In the genomic region with DNA sequence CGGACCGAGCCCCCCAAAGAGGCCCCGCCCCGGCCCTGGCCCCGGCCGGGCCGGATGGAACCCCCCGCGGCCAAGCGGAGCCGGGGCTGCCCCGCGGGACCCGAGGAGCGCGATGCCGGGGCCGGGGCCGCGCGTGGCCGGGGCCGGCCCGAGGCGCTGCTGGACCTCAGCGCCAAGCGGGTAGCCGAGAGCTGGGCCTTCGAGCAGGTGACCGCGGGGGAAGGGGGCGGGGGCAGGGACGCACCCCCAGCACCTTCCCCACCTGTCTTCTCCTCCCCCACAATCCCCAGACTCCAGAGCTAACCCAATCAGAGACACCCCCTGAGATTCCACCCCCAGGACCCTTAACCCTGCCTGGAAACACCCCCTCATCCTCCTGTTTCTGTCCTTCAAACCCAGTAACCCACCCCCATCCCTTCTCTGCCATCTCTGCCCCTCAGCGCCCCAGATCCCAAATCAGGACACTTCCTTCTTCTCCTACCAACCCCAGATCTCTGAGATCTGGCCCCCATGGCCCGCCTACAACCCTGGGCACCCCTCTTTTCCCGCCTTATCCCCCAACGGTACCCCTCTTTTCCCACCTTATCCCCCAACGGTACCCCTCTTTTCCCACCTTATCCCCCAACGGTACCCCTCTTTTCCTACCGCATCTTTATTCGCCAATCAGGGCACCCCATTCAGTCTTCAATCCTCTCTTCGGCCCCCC, we compare ENCODE assay signal across 8 cellular contexts. TPM values are rescaled to one million over a fixed set of nuclear protein-coding genes. Genes with fewer than 3 reads are reported as not detected.
DNase-seq lines count a peak whose midpoint lies in the region; ATAC-seq lines count a peak whose summit lies in the region.

No MANE protein-coding gene starts in this region.

- H3K4me3 Mint-ChIP-seq in CD4-positive, alpha-beta memory T cell, result peak overlapping the region; percentile 73 to 93 (median 80)
- peak overlapping the region; percentile 93 for H3K4me3 Mint-ChIP-seq in stimulated activated naive CD8-positive, alpha-beta T cell treated with anti-CD3 and anti-CD28 coated beads, Interleukin-15, Interleukin-2, amounts not matched to agents 100 ng/mL and 50 ng/mL, for 24 hours

- peak overlapping the region; percentile 53 for H3K27ac ChIP-seq in CD4-positive, alpha-beta memory T cell (ENCODE audit: low read depth, low read length)
- H3K27ac ChIP-seq in angular gyrus (ENCODE audit: low read depth, low read length), result peak overlapping the region; percentile 30

- no peaks in the 10 kb centered on the region for H3K36me3 ChIP-seq in CD4-positive, alpha-beta memory T cell (ENCODE audit: insufficient read depth, low read length)

- POLR2A ChIA-PET in CD4-positive, alpha-beta memory T cell (lab: Charles Lee; ENCODE audit: partially characterized antibody), result interaction anchor here (0.6 to 8.3 kb wide), 15 partner anchors 8 to 1624 kb away, joined by 3 to 119 read pairs (median 5); a partner anchor contains a TSS

- peaks cover 18% of the 10 kb centered on the region for H3K4me1 ChIP-seq in CD4-positive, alpha-beta memory T cell (ENCODE audit: insufficient read depth, low read length)

- H3K9me3 Mint-ChIP-seq in CD4-positive, alpha-beta memory T cell, result peaks cover 0 to 2% (median 0%) of the 10 kb centered on the region in 8 donors
- no peaks in the 10 kb centered on the region for H3K9me3 Mint-ChIP-seq in stimulated activated naive CD8-positive, alpha-beta T cell treated with anti-CD3 and anti-CD28 coated beads, Interleukin-15, Interleukin-2, amounts not matched to agents 100 ng/mL and 50 ng/mL, for 24 hours

- intact Hi-C loops in CD4-positive, alpha-beta memory T cell (cut with micrococcal nuclease), result loop anchor here (1.0 to 2.0 kb wide), 6 partner anchors 8 to 51 kb away; a partner anchor contains a TSS

- no peaks in the 10 kb centered on the region for H3K27me3 Mint-ChIP-seq in CD4-positive, alpha-beta memory T cell
- H3K27me3 Mint-ChIP-seq in stimulated activated naive CD8-positive, alpha-beta T cell treated with anti-CD3 and anti-CD28 coated beads, Interleukin-15, Interleukin-2, amounts not matched to agents 100 ng/mL and 50 ng/mL, for 24 hours, result no peaks in the 10 kb centered on the region

- H3K4me3 ChIP-seq in CD4-positive, alpha-beta memory T cell (ENCODE audit: low read length in 2 of 2), result peak overlapping the region in 1 of 2 donors; percentile 66

- no peaks in the 10 kb centered on the region for H3K9me3 ChIP-seq in CD4-positive, alpha-beta memory T cell (ENCODE audit: control insufficient read depth in 1 of 2, low read length in 2 of 2)

- ATAC-seq in GM19438 (IDR thresholded peaks at IDR 0.05; ENCODE audit: low read depth, unreplicated experiment) (peak; percentile 12), HG03460 (IDR thresholded peaks at IDR 0.05; ENCODE audit: unreplicated experiment) (peak; percentile 35)

- peaks cover 0 to 4% of the 10 kb centered on the region in 2 donors for H3K36me3 Mint-ChIP-seq in CD4-positive, alpha-beta memory T cell
- no peaks in the 10 kb centered on the region for H3K36me3 Mint-ChIP-seq in stimulated activated naive CD8-positive, alpha-beta T cell treated with anti-CD3 and anti-CD28 coated beads, Interleukin-15, Interleukin-2, amounts not matched to agents 100 ng/mL and 50 ng/mL, for 24 hours (ENCODE audit: low read depth)

- CTCF ChIA-PET in CD4-positive, alpha-beta memory T cell (lab: Charles Lee; ENCODE audit: partially characterized antibody), result interaction anchor here (1.0 to 5.9 kb wide), 4 partner anchors 8 to 66 kb away, joined by 4 to 39 read pairs (median 6); a partner anchor contains a TSS

- peak overlapping the region; percentile 60 to 94 (median 89) for H3K27ac Mint-ChIP-seq in CD4-positive, alpha-beta memory T cell
- peak overlapping the region; percentile 79 for H3K27ac Mint-ChIP-seq in stimulated activated naive CD8-positive, alpha-beta T cell treated with anti-CD3 and anti-CD28 coated beads, Interleukin-15, Interleukin-2, amounts not matched to agents 100 ng/mL and 50 ng/mL, for 24 hours

- peaks cover 15 to 33% (median 25%) of the 10 kb centered on the region in 4 donors for H3K4me1 Mint-ChIP-seq in CD4-positive, alpha-beta memory T cell
- peaks cover 29% of the 10 kb centered on the region for H3K4me1 Mint-ChIP-seq in stimulated activated naive CD8-positive, alpha-beta T cell treated with anti-CD3 and anti-CD28 coated beads, Interleukin-15, Interleukin-2, amounts not matched to agents 100 ng/mL and 50 ng/mL, for 24 hours (ENCODE audit: low read depth)

- DNase-seq in CD4-positive, alpha-beta memory T cell, result no peak
- DNase-seq in iris pigment epithelial cell (ENCODE audit: low read depth), result peak; percentile 60
- no peak for DNase-seq in stimulated activated CD4-positive, alpha-beta T cell treated with anti-CD3 and anti-CD28 coated beads, Interleukin-4, amount 100 ng/mL, for 1 hour
- DNase-seq in NAMALWA (ENCODE audit: low spot score), result no peak

- no peaks in the 10 kb centered on the region for H3K27me3 ChIP-seq in CD4-positive, alpha-beta memory T cell (ENCODE audit: insufficient read depth, low read length)

RNA-seq across cellular contexts. Expression of a gene that starts 0.5 kb away (rescaled TPM):
- 1 to 10 TPM; 6.4 to 6.6 TPM for total RNA-seq in CD4-positive, alpha-beta memory T cell
- 1 to 10 TPM in 1 of 2 donors, under 1 TPM in 1; 0.33 to 1.6 TPM for polyA plus RNA-seq in CD4-positive, alpha-beta memory T cell

RNA-seq across cellular contexts. Expression of a gene that starts 21.5 kb away (rescaled TPM):
- total RNA-seq in CD4-positive, alpha-beta memory T cell, result 10 to 100 TPM; 84.3 to 85.0 TPM
- polyA plus RNA-seq in CD4-positive, alpha-beta memory T cell, result 100 to 1,000 TPM; 207 to 257 TPM

RNA-seq across cellular contexts. Expression of a gene that starts 31.4 kb away (rescaled TPM):
- total RNA-seq in CD4-positive, alpha-beta memory T cell, result 10 to 100 TPM; 46.4 to 52.3 TPM
- polyA plus RNA-seq in CD4-positive, alpha-beta memory T cell, result 10 to 100 TPM in 1 of 2 donors, 1 to 10 TPM in 1; 3.5 to 18.4 TPM
